13 cellular contexts compared by ENCODE assay signal in genomic region chr19:49498475-49498874, GRCh38. TPM values are rescaled to one million over a fixed set of nuclear protein-coding genes. Genes with fewer than 3 reads are reported as not detected.
A peak's percentile ranks its signal among the peaks of the same experiment; 100 is the strongest.
DNase-seq lines count a peak whose midpoint lies in the region; ATAC-seq and TF ChIP-seq lines count a peak whose summit lies in the region.
"Had no signal": no experiment of that assay in that cellular context is flagged by ENCODE, and none has a peak within 500 bp of the region (broad histone marks: within the 10 kb centered on the region; RNA-seq: fewer than 3 reads in every experiment).

No MANE protein-coding gene starts in this region.

- H3K27me3 Mint-ChIP-seq in glutamatergic neuron (ENCODE audit: unreplicated experiment): peaks cover 8% of the 10 kb centered on the region

- no peak overlapping the region for H3K4me3 ChIP-seq in cardiac muscle cell
- peak overlapping the region in 1 of 12 donors; percentile 93 for H3K4me3 ChIP-seq in heart left ventricle
- peak overlapping the region; percentile 100 for H3K4me3 ChIP-seq in SK-N-MC
- peak overlapping the region; percentile 32 for H3K4me3 ChIP-seq in suprapubic skin
- H3K4me3 ChIP-seq in foreskin fibroblast (ENCODE audit: low read depth in 1 of 2, low read length in 2 of 2): no peak overlapping the region

- 82 to 86% (median 85%) methylated on average over 7 of the region's 7 CpGs for whole genome bisulfite sequencing in heart left ventricle, 4 donors
- WGBS in suprapubic skin: 78% methylated on average over 7 of the region's 7 CpGs

- no peak overlapping the region for H3K27ac Mint-ChIP-seq in glutamatergic neuron (ENCODE audit: unreplicated experiment)

- intact Hi-C loops in heart left ventricle (cut with DNase I): loop anchor here in 3 of 10 donors (5.0 kb wide), 3 partner anchors 169 to 379 kb away; partner anchors contain the start of genes PRMT1 (in 2 of the 3), AKT1S1 (in 1 of the 3), BCL2L12 (in 1 of the 3) and IRF3 (in 1 of the 3)

- H3K27me3 ChIP-seq in cardiac muscle cell: no peaks in the 10 kb centered on the region
- no peaks in the 10 kb centered on the region for H3K27me3 ChIP-seq in heart left ventricle
- no peaks in the 10 kb centered on the region for H3K27me3 ChIP-seq in suprapubic skin

- H3K4me3 Mint-ChIP-seq in glutamatergic neuron (ENCODE audit: unreplicated experiment): peak overlapping the region; percentile 95

- H3K9ac ChIP-seq in SK-N-MC (ENCODE audit: insufficient read length): peak overlapping the region; percentile 100

- TF ChIP-seq EP300 in suprapubic skin (IDR thresholded peaks at IDR 0.05): no peak

- no peak for TF ChIP-seq POLR2A in heart left ventricle (IDR thresholded peaks at IDR 0.05)
- TF ChIP-seq POLR2A in suprapubic skin (IDR thresholded peaks at IDR 0.05): no peak

- POLR2A ChIA-PET in GM10248 (lab: Yijun Ruan, JAX): interaction anchor here (1.4 kb wide), 1 partner anchor 177 kb away, joined by 4 read pairs; no protein-coding TSS in a partner anchor

- H3K4me1 Mint-ChIP-seq in glutamatergic neuron (ENCODE audit: low read depth, unreplicated experiment): peaks cover 19% of the 10 kb centered on the region

- H3K36me3 Mint-ChIP-seq in glutamatergic neuron (ENCODE audit: unreplicated experiment): no peaks in the 10 kb centered on the region

- peak overlapping the region; percentile 7 for H3K27ac ChIP-seq in cardiac muscle cell
- peak overlapping the region in 2 of 12 donors; percentile 4 to 96 for H3K27ac ChIP-seq in heart left ventricle
- H3K27ac ChIP-seq in SK-N-MC: peak overlapping the region; percentile 70
- H3K27ac ChIP-seq in suprapubic skin: no peak overlapping the region

- H3K4me1 ChIP-seq in cardiac muscle cell (ENCODE audit: low read depth) (peaks cover 13% of the 10 kb centered on the region), heart left ventricle (peaks cover 14 to 58% (median 43%) of the 10 kb centered on the region in 12 donors), suprapubic skin (peaks cover 58% of the 10 kb centered on the region)

- H3K36me3 ChIP-seq in cardiac muscle cell (peaks cover 24% of the 10 kb centered on the region), heart left ventricle (peaks cover 2 to 32% (median 30%) of the 10 kb centered on the region in 9 donors), SK-N-MC (ENCODE audit: insufficient read depth, low read length) (peaks cover 40% of the 10 kb centered on the region), suprapubic skin (peaks cover 28% of the 10 kb centered on the region)

- DNase-seq in cardiac muscle cell (ENCODE audit: low read depth in 1 of 2, low spot score in 1 of 2): no peak
- no peak for DNase-seq in heart left ventricle
- no peak for DNase-seq in SK-N-MC (ENCODE audit: low read depth, low spot score)
- no peak for DNase-seq in glutamatergic neuron
- DNase-seq in suprapubic skin (ENCODE audit: low spot score in 2 of 2): no peak
- no peak for DNase-seq in foreskin fibroblast
- no peak for DNase-seq in hypothalamus (lab: John Stamatoyannopoulos, UW)
- no peak for DNase-seq in GM10248 (ENCODE audit: extremely low spot score)
- DNase-seq: activated CD4-positive, alpha-beta T cell treated with anti-CD3 and anti-CD28 coated beads, Interleukin-2, amount 50 U/mL, for 4 hours; cortex of kidney; islet precursor cell; KBM-7 had no signal

- H3K9me3 ChIP-seq in cardiac muscle cell (ENCODE audit: low read depth) (no peaks in the 10 kb centered on the region), heart left ventricle (no peaks in the 10 kb centered on the region), SK-N-MC (ENCODE audit: low read depth, low read length) (no peaks in the 10 kb centered on the region), suprapubic skin (no peaks in the 10 kb centered on the region)

- CTCF ChIA-PET in GM10248 (lab: Yijun Ruan, JAX): interaction anchor here (1.0 to 1.1 kb wide), 3 partner anchors 8 to 180 kb away, joined by 3 to 4 read pairs (median 3); no protein-coding TSS in a partner anchor

- peaks cover 13% of the 10 kb centered on the region for H3K9me3 Mint-ChIP-seq in glutamatergic neuron (ENCODE audit: unreplicated experiment)

- TF ChIP-seq CTCF in cardiac muscle cell (IDR thresholded peaks at IDR 0.05; ENCODE audit: low read depth, low read length) (no peak), heart left ventricle (IDR thresholded peaks at IDR 0.05) (no peak), glutamatergic neuron (IDR thresholded peaks at IDR 0.05; ENCODE audit: partially characterized antibody, unreplicated experiment) (no peak), suprapubic skin (IDR thresholded peaks at IDR 0.05) (no peak), foreskin fibroblast (IDR thresholded peaks at IDR 0.05; ENCODE audit: low read depth, low read length) (no peak), GM10248 (IDR thresholded peaks at IDR 0.05; ENCODE audit: control extremely low read depth, extremely low read depth, low read depth, missing control alignments) (no peak)

- ATAC-seq in heart left ventricle: no peak
- ATAC-seq: right cardiac atrium had no signal

RNA-seq across cellular contexts. Expression of gene RPS11, which starts 2.2 kb away (rescaled TPM):
- 2,191 and 3,526 TPM in 2 replicates for total RNA-seq in cardiac muscle cell
- 619 and 678 TPM in 2 replicates for polyA plus RNA-seq in cardiac muscle cell
- 1,000 to 10,000 TPM in 5 of 9 donors, 100 to 1,000 TPM in 4; 778 to 1,895 (median 1,011) TPM for total RNA-seq in heart left ventricle
- polyA plus RNA-seq in heart left ventricle: 1,000 to 10,000 TPM; 2,258 to 2,723 TPM
- total RNA-seq in glutamatergic neuron (ENCODE audit: unreplicated experiment): 1,862 TPM
- 1,000 to 10,000 TPM; 3,049 to 5,024 (median 4,623) TPM for total RNA-seq in suprapubic skin

RNA-seq across cellular contexts. Expression of gene RPL13A, which starts 11.1 kb away (rescaled TPM):
- total RNA-seq in cardiac muscle cell: 2,232 and 2,350 TPM in 2 replicates
- 752 and 964 TPM in 2 replicates for polyA plus RNA-seq in cardiac muscle cell
- total RNA-seq in heart left ventricle: 1,000 to 10,000 TPM in 8 of 9 donors, 100 to 1,000 TPM in 1; 876 to 1,739 (median 1,261) TPM
- polyA plus RNA-seq in heart left ventricle: 1,000 to 10,000 TPM; 1,194 to 2,850 TPM
- total RNA-seq in glutamatergic neuron (ENCODE audit: unreplicated experiment): 1,648 TPM
- total RNA-seq in suprapubic skin: 1,000 to 10,000 TPM; 2,613 to 5,154 (median 4,451) TPM

RNA-seq across cellular contexts. Expression of gene FCGRT, which starts 14.0 kb away (rescaled TPM):
- total RNA-seq in cardiac muscle cell (48.8 and 61.4 TPM in 2 replicates), heart left ventricle (100 to 1,000 TPM in 2 of 9 donors, 10 to 100 TPM in 7; 57.3 to 317 (median 69.2) TPM), glutamatergic neuron (ENCODE audit: unreplicated experiment) (8.9 TPM), suprapubic skin (100 to 1,000 TPM in 3 of 4 donors, 10 to 100 TPM in 1; 96.2 to 136 (median 112) TPM)
- polyA plus RNA-seq in cardiac muscle cell (54.7 and 62.2 TPM in 2 replicates), heart left ventricle (10 to 100 TPM; 46.7 to 54.6 TPM)

RNA-seq across cellular contexts. Expression of gene FLT3LG, which starts 24.5 kb away (rescaled TPM):
- total RNA-seq in cardiac muscle cell (0.28 and 2.0 TPM in 2 replicates), heart left ventricle (10 to 100 TPM in 1 of 9 donors, 1 to 10 TPM in 8; 1.7 to 13.4 (median 2.4) TPM), glutamatergic neuron (ENCODE audit: unreplicated experiment) (13.1 TPM), suprapubic skin (1 to 10 TPM; 1.2 to 4.9 (median 4.4) TPM)
- polyA plus RNA-seq in cardiac muscle cell (0.86 and 2.6 TPM in 2 replicates), heart left ventricle (1 to 10 TPM; 2.9 to 5.5 TPM)

RNA-seq across cellular contexts. Expression of gene RCN3, which starts 29.3 kb away (rescaled TPM):
- total RNA-seq in cardiac muscle cell: 12.8 and 15.2 TPM in 2 replicates
- polyA plus RNA-seq in cardiac muscle cell: 9.4 and 10.5 TPM in 2 replicates
- 10 to 100 TPM in 4 of 9 donors, 1 to 10 TPM in 5; 3.8 to 50.8 (median 9.6) TPM for total RNA-seq in heart left ventricle
- 10 to 100 TPM; 16.3 to 16.8 TPM for polyA plus RNA-seq in heart left ventricle
- 2.5 TPM for total RNA-seq in glutamatergic neuron (ENCODE audit: unreplicated experiment)
- total RNA-seq in suprapubic skin: 10 to 100 TPM in 2 of 4 donors, 1 to 10 TPM in 2; 4.9 to 18.8 (median 9.0) TPM

Comparison
In these comparisons a context has a peak if more than half of its experiments do, and no peak if none do; other contexts are left out.
1. H3K4me3 ChIP-seq: peak in SK-N-MC (single experiment) and suprapubic skin (single experiment); none in cardiac muscle cell (single experiment) and foreskin fibroblast (0 of 2).